Comparison of ENCODE assay signal across 32 cellular contexts in the genomic region with DNA sequence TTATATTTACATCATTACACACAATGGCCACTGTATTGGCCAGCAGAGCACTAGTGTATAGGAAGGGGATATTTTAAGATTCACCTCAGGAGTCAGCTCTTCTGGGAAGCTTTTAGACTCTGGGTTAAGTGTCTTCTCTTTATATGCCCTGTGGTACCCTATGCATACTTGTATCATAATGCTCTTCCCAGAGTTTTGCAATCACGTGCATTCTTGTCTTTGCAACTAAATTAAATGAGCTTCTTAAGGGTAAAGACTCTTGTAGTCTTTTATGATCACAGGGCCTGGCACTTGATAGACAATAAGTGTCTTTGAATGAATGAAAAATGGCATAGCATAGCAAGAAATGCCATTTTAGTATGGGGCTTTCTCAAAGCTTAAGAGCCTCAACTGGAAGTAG. TPM values are rescaled to one million over a fixed set of nuclear protein-coding genes. Genes with fewer than 3 reads are reported as not detected.
DNase-seq lines count a peak whose midpoint lies in the region; ATAC-seq and TF ChIP-seq lines count a peak whose summit lies in the region.
"Had no signal": no experiment of that assay in that cellular context is flagged by ENCODE, and none has a peak within 500 bp of the region (broad histone marks: within the 10 kb centered on the region; RNA-seq: fewer than 3 reads in every experiment).

No MANE protein-coding gene starts in this region.

- no peaks in the 10 kb centered on the region for H3K79me2 ChIP-seq in mammary epithelial cell (ENCODE audit: insufficient read depth, low read length)

- H3K36me3 ChIP-seq in mammary epithelial cell (ENCODE audit: insufficient read depth, low read length) (peaks cover 9% of the 10 kb centered on the region), gastroesophageal sphincter (peaks cover 0 to 30% of the 10 kb centered on the region in 2 donors)
- H3K36me3 ChIP-seq: BE2C, neutrophil had no signal

- dilution Hi-C loops in mammary epithelial cell (cut with HindIII; ENCODE audit: low sequenced_read_pairs), result no loop called here

- peak overlapping the region; percentile 29 for H3K4me3 Mint-ChIP-seq in MCF 10A (ENCODE audit: unreplicated experiment)
- no peak overlapping the region for H3K4me3 Mint-ChIP-seq in stimulated activated naive CD8-positive, alpha-beta T cell treated with anti-CD3 and anti-CD28 coated beads, Interleukin-15, amount 100 ng/mL, for 72 hours
- H3K4me3 Mint-ChIP-seq: activated CD4-positive, alpha-beta memory T cell treated with anti-CD3 and anti-CD28 coated beads for 36 hours; stimulated activated memory B cell treated with anti-CD40 and anti-IgM and Interleukin-4, amounts not matched to agents 10 μg/mL and 1 μg/mL and 100 μg/mL, for 72 hours had no signal

- ATAC-seq in gastroesophageal sphincter, result no peak
- no peak for ATAC-seq in stimulated activated naive CD8-positive, alpha-beta T cell treated with anti-CD3 and anti-CD28 coated beads, Interleukin-15, amount 100 ng/mL, for 72 hours
- ATAC-seq in GM21528 (IDR thresholded peaks at IDR 0.05; ENCODE audit: low FRiP score, unreplicated experiment), result no peak
- ATAC-seq: activated CD4-positive, CD25-positive, alpha-beta regulatory T cell treated with anti-CD3 and anti-CD28 coated beads, Interleukin-2, amount 50 U/mL, for 24 hours; HCT116; K562; stimulated activated memory B cell treated with anti-CD40 and anti-IgM and Interleukin-4, amounts not matched to agents 10 μg/mL and 1 μg/mL and 100 μg/mL, for 72 hours had no signal

- no peaks in the 10 kb centered on the region for H4K20me1 ChIP-seq in mammary epithelial cell (ENCODE audit: insufficient read depth, low read length)

- H3K4me3 ChIP-seq in mammary epithelial cell (replicated peaks in 1 of 3; ENCODE audit: insufficient read depth in 1 of 3, low read depth in 2 of 3, low read length in 3 of 3), result no peak overlapping the region
- no peak overlapping the region for H3K4me3 ChIP-seq in choroid plexus epithelial cell (ENCODE audit: low read depth, low read length)
- H3K4me3 ChIP-seq in gastroesophageal sphincter, result no peak overlapping the region
- H3K4me3 ChIP-seq: ascending aorta, cardiac muscle cell, K562, right lobe of liver, SJCRH30 had no signal

- H3K4me1 Mint-ChIP-seq in MCF 10A (ENCODE audit: insufficient read depth, unreplicated experiment), result peaks cover 44% of the 10 kb centered on the region
- peaks cover 80% of the 10 kb centered on the region for H3K4me1 Mint-ChIP-seq in stimulated activated naive CD8-positive, alpha-beta T cell treated with anti-CD3 and anti-CD28 coated beads, Interleukin-15, amount 100 ng/mL, for 72 hours

- H3K27ac ChIP-seq in mammary epithelial cell (ENCODE audit: insufficient read depth, low read depth, low read length) (no peak overlapping the region), gastroesophageal sphincter (peak overlapping the region in 3 of 4 donors; percentile 45 to 79 (median 77))
- H3K27ac ChIP-seq: ascending aorta, cardiac muscle cell, neutrophil, right lobe of liver, SJCRH30 had no signal

- in situ Hi-C loops in mammary epithelial cell (cut with MboI; ENCODE audit: low sequenced_read_pairs in 2 of 2), result no loop called here

- H3K9me3 ChIP-seq in mammary epithelial cell (replicated peaks; ENCODE audit: insufficient read depth, low read length), result no peaks in the 10 kb centered on the region
- no peaks in the 10 kb centered on the region for H3K9me3 ChIP-seq in gastroesophageal sphincter
- H3K9me3 ChIP-seq: ascending aorta, BE2C, neutrophil, right lobe of liver, SJCRH30 had no signal

- BruUV-seq in MCF 10A (replicated peaks; lab: Mats Ljungman, UMichigan) (no TSS peak), mammary epithelial cell (replicated peaks; lab: Mats Ljungman, UMichigan) (no TSS peak)

- no peaks in the 10 kb centered on the region for H3K27me3 Mint-ChIP-seq in MCF 10A (ENCODE audit: insufficient read depth, unreplicated experiment)
- H3K27me3 Mint-ChIP-seq in stimulated activated naive CD8-positive, alpha-beta T cell treated with anti-CD3 and anti-CD28 coated beads, Interleukin-15, amount 100 ng/mL, for 72 hours, result no peaks in the 10 kb centered on the region
- H3K27me3 Mint-ChIP-seq: activated CD4-positive, alpha-beta memory T cell treated with anti-CD3 and anti-CD28 coated beads for 36 hours; progenitor cell of endocrine pancreas; stimulated activated memory B cell treated with anti-CD40 and anti-IgM and Interleukin-4, amounts not matched to agents 10 μg/mL and 1 μg/mL and 100 μg/mL, for 72 hours had no signal

- H3K36me3 Mint-ChIP-seq in MCF 10A (ENCODE audit: insufficient read depth, unreplicated experiment), result peaks cover 42% of the 10 kb centered on the region

- H3K27ac Mint-ChIP-seq in MCF 10A (ENCODE audit: low read depth, unreplicated experiment), result peak overlapping the region; percentile 91
- no peak overlapping the region for H3K27ac Mint-ChIP-seq in stimulated activated naive CD8-positive, alpha-beta T cell treated with anti-CD3 and anti-CD28 coated beads, Interleukin-15, amount 100 ng/mL, for 72 hours
- H3K27ac Mint-ChIP-seq: activated CD4-positive, alpha-beta memory T cell treated with anti-CD3 and anti-CD28 coated beads for 36 hours; progenitor cell of endocrine pancreas; stimulated activated memory B cell treated with anti-CD40 and anti-IgM and Interleukin-4, amounts not matched to agents 10 μg/mL and 1 μg/mL and 100 μg/mL, for 72 hours had no signal

- H3K27me3 ChIP-seq in mammary epithelial cell (ENCODE audit: insufficient read depth, low read length) (no peaks in the 10 kb centered on the region), gastroesophageal sphincter (no peaks in the 10 kb centered on the region)
- H3K27me3 ChIP-seq: ascending aorta, BE2C, cardiac muscle cell, neutrophil, right lobe of liver, SJCRH30 had no signal

- H3K4me2 ChIP-seq in mammary epithelial cell (ENCODE audit: insufficient read depth, low read depth, low read length), result no peak overlapping the region

- H3K4me1 ChIP-seq in mammary epithelial cell (ENCODE audit: insufficient read depth, low read length) (peaks cover 36% of the 10 kb centered on the region), gastroesophageal sphincter (peaks cover 19 to 55% (median 19%) of the 10 kb centered on the region in 3 donors)
- H3K4me1 ChIP-seq: BE2C, right lobe of liver, SJCRH30 had no signal

- WGBS in mammary epithelial cell (ENCODE audit: low coverage, missing lambda C conversion rate), result 31% methylated on average over 1 of the region's 1 CpG
- WGBS in gastroesophageal sphincter (ENCODE audit: low coverage in 1 of 2), 2 donors, result 57 to 83% methylated on average over 1 of the region's 1 CpG

- no peak overlapping the region for H3K9ac ChIP-seq in mammary epithelial cell (ENCODE audit: insufficient read depth, low read length)

- CTCF ChIA-PET in MCF 10A (lab: Yijun Ruan, JAX), result interaction anchor here (0.6 to 2.1 kb wide), 11 partner anchors 16 to 151 kb away, joined by 3 to 10 read pairs (median 3); partner anchors contain the start of gene PLEKHA1
- CTCF ChIA-PET in mammary epithelial cell (lab: Charles Lee; ENCODE audit: low non-redundant PET), result no interaction called here

- TF ChIP-seq EP300 in gastroesophageal sphincter (IDR thresholded peaks at IDR 0.05), result no peak

- H2AFZ ChIP-seq in mammary epithelial cell (ENCODE audit: low read depth, low read length), result no peak overlapping the region

- H3K9me3 Mint-ChIP-seq in MCF 10A (ENCODE audit: unreplicated experiment), result no peaks in the 10 kb centered on the region
- H3K9me3 Mint-ChIP-seq in stimulated activated naive CD8-positive, alpha-beta T cell treated with anti-CD3 and anti-CD28 coated beads, Interleukin-15, amount 100 ng/mL, for 72 hours, result peaks cover 0 to 5% of the 10 kb centered on the region in 2 donors

- intact Hi-C loops in MCF 10A (cut with micrococcal nuclease) (no loop called here), mammary epithelial cell (cut with micrococcal nuclease) (no loop called here), posterior cingulate gyrus (cut with DNase I) (no loop called here)

- POLR2A ChIA-PET in MCF 10A (lab: Yijun Ruan, JAX), result interaction anchor here (1.0 to 2.4 kb wide), 7 partner anchors 11 to 120 kb away, joined by 4 to 17 read pairs (median 6); partner anchors contain the start of gene PLEKHA1

- TF ChIP-seq CTCF in MCF 10A (IDR thresholded peaks at IDR 0.05; ENCODE audit: unreplicated experiment) (no peak), mammary epithelial cell (conservative IDR thresholded peaks at IDR 0.05 in 1 of 2, IDR thresholded peaks at IDR 0.05 in 1 of 2; ENCODE audit: extremely low read depth in 1 of 2, insufficient read depth in 1 of 2, low read depth in 1 of 2, low read length in 2 of 2) (no peak), choroid plexus epithelial cell (conservative IDR thresholded peaks at IDR 0.05; ENCODE audit: low read depth, low read length) (no peak), gastroesophageal sphincter (IDR thresholded peaks at IDR 0.05) (no peak)

- no peak for TF ChIP-seq POLR2A in gastroesophageal sphincter (IDR thresholded peaks at IDR 0.05)

- DNase-seq in MCF 10A (ENCODE audit: unreplicated experiment), result peak; percentile 26
- DNase-seq in mammary epithelial cell, result no peak
- peak; percentile 29 for DNase-seq in choroid plexus epithelial cell (ENCODE audit: low read depth)
- DNase-seq in stimulated activated naive CD8-positive, alpha-beta T cell treated with anti-CD3 and anti-CD28 coated beads, Interleukin-15, amount 100 ng/mL, for 72 hours, result no peak
- no peak for DNase-seq in posterior cingulate gyrus
- no peak for DNase-seq in effector CD8-positive, alpha-beta T cell (lab: John Stamatoyannopoulos, UW)
- DNase-seq: activated CD4-positive, alpha-beta memory T cell treated with anti-CD3 and anti-CD28 coated beads for 36 hours; activated CD8-positive, alpha-beta memory T cell treated with anti-CD3 and anti-CD28 coated beads, Interleukin-2, amount 50 U/mL, for 4 hours; activated naive CD4-positive, alpha-beta T cell treated with anti-CD3 and anti-CD28 coated beads, Interleukin-2, amount 50 U/mL, for 16 hours; BE2C; COR-L47; DMS79; head of caudate nucleus; NCI-H1105; NCI-H1930; right lobe of liver; SJCRH30; stimulated activated CD4-positive, alpha-beta T cell treated with anti-CD3 and anti-CD28 coated beads, Interleukin-4, amount 100 ng/mL, for 4 hours had no signal

RNA-seq across cellular contexts. Expression of gene ARMS2, which starts 35.4 kb away (rescaled TPM):
- total RNA-seq in MCF 10A (2022) (not detected in 2 replicates), mammary epithelial cell (under 1 TPM in 1 of 2 donors, not detected in 1; 0.17 TPM), gastroesophageal sphincter (not detected)
- polyA plus RNA-seq in mammary epithelial cell, result not detected
- not detected for polyA minus RNA-seq in mammary epithelial cell
- total RNA-seq: activated CD4-positive, alpha-beta memory T cell treated with anti-CD3 and anti-CD28 coated beads for 36 hours; ascending aorta; cardiac muscle cell; HT-29; K562; M059J; progenitor cell of endocrine pancreas; right lobe of liver; SJCRH30; T-helper 1 cell treated with Interleukin-12 subunit alpha and Interleukin-12 subunit beta and Interleukin-4 antibody, amounts not matched to agents 30 ng/mL and 1 ng/mL, for 36 hours; temporal lobe had no signal
- polyA plus RNA-seq: cardiac muscle cell, K562 had no signal

RNA-seq across cellular contexts. Expression of gene HTRA1, which starts 42.3 kb away (rescaled TPM):
- total RNA-seq in MCF 10A (2022) (157 and 175 TPM in 2 replicates), mammary epithelial cell (100 to 1,000 TPM; 179 to 311 TPM), gastroesophageal sphincter (100 to 1,000 TPM; 107 to 137 (median 111) TPM)
- polyA plus RNA-seq in mammary epithelial cell, result 615 TPM
- 271 TPM for polyA minus RNA-seq in mammary epithelial cell
- total RNA-seq: activated CD4-positive, alpha-beta memory T cell treated with anti-CD3 and anti-CD28 coated beads for 36 hours; HT-29; T-helper 1 cell treated with Interleukin-12 subunit alpha and Interleukin-12 subunit beta and Interleukin-4 antibody, amounts not matched to agents 30 ng/mL and 1 ng/mL, for 36 hours had no signal

RNA-seq across cellular contexts. Expression of gene PLEKHA1, which starts 44.5 kb away (rescaled TPM):
- 55.8 and 56.7 TPM in 2 replicates for total RNA-seq in MCF 10A (2022)
- 10 to 100 TPM; 52.4 to 56.5 TPM for total RNA-seq in mammary epithelial cell
- 42.5 TPM for polyA plus RNA-seq in mammary epithelial cell
- 20.1 TPM for polyA minus RNA-seq in mammary epithelial cell
- total RNA-seq in gastroesophageal sphincter, result 100 to 1,000 TPM in 2 of 4 donors, 10 to 100 TPM in 2; 62.1 to 125 (median 93.8) TPM

Comparison
In these comparisons a context has a peak if more than half of its experiments do, and no peak if none do; other contexts are left out.
1. DNase-seq: peak in MCF 10A (single experiment) and choroid plexus epithelial cell (single experiment); none in mammary epithelial cell (single experiment), stimulated activated naive CD8-positive, alpha-beta T cell treated with anti-CD3 and anti-CD28 coated beads, Interleukin-15, amount 100 ng/mL, for 72 hours (0 of 2), posterior cingulate gyrus (0 of 10) and effector CD8-positive, alpha-beta T cell (single experiment).